21 cellular contexts compared by ENCODE assay signal in genomic region chr20:36548704-36549627, GRCh38. TPM values are rescaled to one million over a fixed set of nuclear protein-coding genes. Genes with fewer than 3 reads are reported as not detected.
DNase-seq lines count a peak whose midpoint lies in the region; ATAC-seq, FAIRE-seq and TF ChIP-seq lines count a peak whose summit lies in the region.
"Had no signal": no experiment of that assay in that cellular context is flagged by ENCODE, and none has a peak within 500 bp of the region (broad histone marks: within the 10 kb centered on the region; RNA-seq: fewer than 3 reads in every experiment).

No MANE protein-coding gene starts in this region.

- no peaks in the 10 kb centered on the region for H3K4me1 Mint-ChIP-seq in Caco-2 (ENCODE audit: low read depth, unreplicated experiment)
- H3K4me1 Mint-ChIP-seq: immature natural killer cell, natural killer cell had no signal

- FAIRE-seq in endothelial cell of umbilical vein (lab: Jason Lieb, UNC): no peak

- peaks cover 59% of the 10 kb centered on the region for H3K36me3 Mint-ChIP-seq in Caco-2 (ENCODE audit: insufficient read depth, unreplicated experiment)
- H3K36me3 Mint-ChIP-seq: CD4-positive, CD25-positive, alpha-beta regulatory T cell; immature natural killer cell; natural killer cell; stimulated activated effector memory CD8-positive, alpha-beta T cell treated with anti-CD3 and anti-CD28 coated beads, Interleukin-12 subunit alpha, Interleukin-12 subunit beta, amount 100 ng/mL, for 72 hours had no signal

- H3K9me3 Mint-ChIP-seq in Caco-2 (ENCODE audit: unreplicated experiment): no peaks in the 10 kb centered on the region
- H3K9me3 Mint-ChIP-seq: activated naive CD4-positive, alpha-beta T cell treated with anti-CD3 and anti-CD28 coated beads for 36 hours; activated T-cell treated with anti-CD3 and anti-CD28 coated beads, Interleukin-2, amount 50 U/mL, for 24 hours; CD4-positive, CD25-positive, alpha-beta regulatory T cell; immature natural killer cell; natural killer cell; stimulated activated effector memory CD8-positive, alpha-beta T cell treated with anti-CD3 and anti-CD28 coated beads, Interleukin-12 subunit alpha, Interleukin-12 subunit beta, amount 100 ng/mL, for 72 hours had no signal

- dilution Hi-C loops in endothelial cell of umbilical vein (cut with MboI; ENCODE audit: extremely low pct_ligation_motif_present, low sequenced_read_pairs): no loop called here

- CTCF ChIA-PET in Caco-2 (lab: Charles Lee) (interaction anchor here (1.1 to 1.3 kb wide), 2 partner anchors 13 to 118 kb away, joined by 3 read pairs; no protein-coding TSS in a partner anchor), endothelial cell of umbilical vein (lab: Charles Lee) (no interaction called here)

- H3K27ac ChIP-seq in endothelial cell of umbilical vein (ENCODE audit: insufficient read depth, low read depth, low read length): no peak overlapping the region

- intact Hi-C loops in Caco-2 (cut with micrococcal nuclease; ENCODE audit: unreplicated experiment): no loop called here
- intact Hi-C loops in endothelial cell of umbilical vein (cut with micrococcal nuclease): no loop called here
- intact Hi-C loops in sciatic nerve (cut with DNase I): no loop called here

- POLR2A ChIA-PET in Caco-2 (lab: Charles Lee) (interaction anchor here (0.6 kb wide), 1 partner anchor 13 kb away, joined by 9 read pairs; no protein-coding TSS in a partner anchor), endothelial cell of umbilical vein (lab: Charles Lee) (no interaction called here)

- DNase-seq in Caco-2 (no peak), OCI-M1 (lab: John Stamatoyannopoulos, UW) (peak; percentile 25), endothelial cell of umbilical vein (ENCODE audit: low read depth, low spot score) (no peak), sciatic nerve (ENCODE audit: low spot score) (no peak), T-helper 1 cell (no peak), AG08395 (ENCODE audit: low spot score) (no peak)
- DNase-seq: activated CD4-positive, alpha-beta T cell treated with anti-CD3 and anti-CD28 coated beads, Interleukin-2, amount 50 U/mL, for 48 hours; activated naive CD4-positive, alpha-beta T cell treated with anti-CD3 and anti-CD28 coated beads for 36 hours; activated T-cell treated with anti-CD3 and anti-CD28 coated beads, Interleukin-2, amount 50 U/mL, for 24 hours; CD4-positive, CD25-positive, alpha-beta regulatory T cell; dorsolateral prefrontal cortex; erythroblast; immature natural killer cell; natural killer cell; NCI-H1694 treated with DMSO at 0.1 percent for 48 hours; NCI-H345; trophoblast cell had no signal

- H3K27ac Mint-ChIP-seq in Caco-2 (ENCODE audit: unreplicated experiment): no peak overlapping the region
- H3K27ac Mint-ChIP-seq: activated naive CD4-positive, alpha-beta T cell treated with anti-CD3 and anti-CD28 coated beads for 36 hours; activated T-cell treated with anti-CD3 and anti-CD28 coated beads, Interleukin-2, amount 50 U/mL, for 24 hours; immature natural killer cell; natural killer cell; progenitor cell of endocrine pancreas; stimulated activated effector memory CD8-positive, alpha-beta T cell treated with anti-CD3 and anti-CD28 coated beads, Interleukin-12 subunit alpha, Interleukin-12 subunit beta, amount 100 ng/mL, for 72 hours had no signal

- peaks cover 2% of the 10 kb centered on the region for H3K27me3 Mint-ChIP-seq in Caco-2 (ENCODE audit: insufficient read depth, unreplicated experiment)
- H3K27me3 Mint-ChIP-seq: activated T-cell treated with anti-CD3 and anti-CD28 coated beads, Interleukin-2, amount 50 U/mL, for 24 hours; CD4-positive, CD25-positive, alpha-beta regulatory T cell; progenitor cell of endocrine pancreas had no signal

- BruUV-seq in Caco-2 (replicated peaks; lab: Mats Ljungman, UMichigan) (TSS peak; percentile 78), endothelial cell of umbilical vein (replicated peaks; lab: Mats Ljungman, UMichigan) (TSS peak; percentile 80)

- H3K27me3 ChIP-seq in Caco-2 (replicated peaks; ENCODE audit: control insufficient read depth, insufficient read depth, low read length) (no peaks in the 10 kb centered on the region), endothelial cell of umbilical vein (ENCODE audit: control insufficient read depth in 2 of 2, insufficient read depth in 2 of 2, low read length in 2 of 2) (no peaks in the 10 kb centered on the region)
- H3K27me3 ChIP-seq: dorsolateral prefrontal cortex had no signal

- no peak overlapping the region for H3K9ac ChIP-seq in endothelial cell of umbilical vein (replicated peaks; ENCODE audit: extremely low read depth, insufficient read depth, low read length)

- no peaks in the 10 kb centered on the region for H3K79me2 ChIP-seq in endothelial cell of umbilical vein (ENCODE audit: control insufficient read depth, insufficient read depth, low read length)

- H3K9me3 ChIP-seq in Caco-2 (no peaks in the 10 kb centered on the region), endothelial cell of umbilical vein (replicated peaks; ENCODE audit: control insufficient read depth, insufficient read depth, low read length) (no peaks in the 10 kb centered on the region)

- no peak overlapping the region for H2AFZ ChIP-seq in endothelial cell of umbilical vein (ENCODE audit: low read depth, low read length)

- H3K4me3 ChIP-seq in Caco-2 (ENCODE audit: low read depth, low read length) (no peak overlapping the region), endothelial cell of umbilical vein (replicated peaks in 1 of 3; ENCODE audit: insufficient read depth in 1 of 3, low read depth in 1 of 3, low read length in 3 of 3) (no peak overlapping the region)
- H3K4me3 ChIP-seq: dorsolateral prefrontal cortex had no signal

- no peak for TF ChIP-seq POLR2A in endothelial cell of umbilical vein (IDR thresholded peaks at IDR 0.05; ENCODE audit: low read depth, low read length)

- H3K36me3 ChIP-seq in Caco-2 (ENCODE audit: control insufficient read depth, insufficient read depth, low read length) (no peaks in the 10 kb centered on the region), endothelial cell of umbilical vein (ENCODE audit: control insufficient read depth in 2 of 2, extremely low read depth in 1 of 2, insufficient read depth in 2 of 2, low read length in 2 of 2) (peaks cover 0 to 5% of the 10 kb centered on the region in 2 experiments)

- H3K4me2 ChIP-seq in endothelial cell of umbilical vein (ENCODE audit: insufficient read depth, low read length): no peak overlapping the region

- ATAC-seq in sciatic nerve (peak; percentile 6), GM21528 (IDR thresholded peaks at IDR 0.05; ENCODE audit: low FRiP score, unreplicated experiment) (no peak), HG03039 (IDR thresholded peaks at IDR 0.05; ENCODE audit: unreplicated experiment) (no peak)
- ATAC-seq: natural killer cell; stimulated activated effector memory CD8-positive, alpha-beta T cell treated with anti-CD3 and anti-CD28 coated beads, Interleukin-12 subunit alpha, Interleukin-12 subunit beta, amount 100 ng/mL, for 72 hours had no signal

- TF ChIP-seq CTCF in Caco-2 (IDR thresholded peaks at IDR 0.05; ENCODE audit: insufficient read depth in 1 of 2, low read depth in 1 of 2, low read length in 1 of 2, severe bottlenecking in 1 of 2, unreplicated experiment in 1 of 2) (no peak), endothelial cell of umbilical vein (IDR thresholded peaks at IDR 0.05; ENCODE audit: extremely low read depth in 1 of 2, insufficient read depth in 1 of 2, low read depth in 1 of 2, low read length in 2 of 2) (no peak)

- no peaks in the 10 kb centered on the region for H3K9me1 ChIP-seq in endothelial cell of umbilical vein (replicated peaks; ENCODE audit: control insufficient read depth, extremely low read depth, insufficient read depth, low read length)

- H3K4me1 ChIP-seq in Caco-2 (no peaks in the 10 kb centered on the region), endothelial cell of umbilical vein (ENCODE audit: control insufficient read depth, extremely low read depth, insufficient read depth, low read length) (peaks cover 5% of the 10 kb centered on the region)

- no peak overlapping the region for H3K4me3 Mint-ChIP-seq in Caco-2 (ENCODE audit: unreplicated experiment)
- H3K4me3 Mint-ChIP-seq: activated naive CD4-positive, alpha-beta T cell treated with anti-CD3 and anti-CD28 coated beads for 36 hours; activated T-cell treated with anti-CD3 and anti-CD28 coated beads, Interleukin-2, amount 50 U/mL, for 24 hours; CD4-positive, CD25-positive, alpha-beta regulatory T cell; immature natural killer cell; natural killer cell; stimulated activated effector memory CD8-positive, alpha-beta T cell treated with anti-CD3 and anti-CD28 coated beads, Interleukin-12 subunit alpha, Interleukin-12 subunit beta, amount 100 ng/mL, for 72 hours had no signal

- H4K20me1 ChIP-seq in endothelial cell of umbilical vein (replicated peaks; ENCODE audit: control insufficient read depth, extremely low read depth, insufficient read depth, low read length): no peaks in the 10 kb centered on the region

RNA-seq across cellular contexts. Expression of gene MYL9, which starts 7.6 kb away (rescaled TPM):
- total RNA-seq in Caco-2 (2022) (382 and 446 TPM in 2 replicates), endothelial cell of umbilical vein (90.4 and 116 TPM in 2 replicates), sciatic nerve (709 TPM)
- 41.7 and 55.7 TPM in 2 replicates for polyA plus RNA-seq in endothelial cell of umbilical vein
- polyA plus RNA-seq in endothelial cell of umbilical vein (2011; cell fraction: cytosol; rRNA removed): 53.3 and 66.9 TPM in 2 replicates
- 20.4 and 29.6 TPM in 2 replicates for polyA plus RNA-seq in endothelial cell of umbilical vein (2011; cell fraction: nucleus; rRNA removed)
- polyA plus RNA-seq in endothelial cell of umbilical vein (2012): 63.8 and 111 TPM in 2 replicates
- polyA minus RNA-seq in endothelial cell of umbilical vein: 26.3 and 32.0 TPM in 2 replicates
- 4.6 TPM for polyA minus RNA-seq in endothelial cell of umbilical vein (2011; cell fraction: cytosol; rRNA and poly(A)+ RNA removed)
- polyA minus RNA-seq in endothelial cell of umbilical vein (2011; cell fraction: nucleus; rRNA and poly(A)+ RNA removed): 8.4 and 14.5 TPM in 2 replicates
- total RNA-seq: activated naive CD4-positive, alpha-beta T cell treated with anti-CD3 and anti-CD28 coated beads for 36 hours had no signal
- polyA plus RNA-seq: CD4-positive, CD25-positive, alpha-beta regulatory T cell had no signal

RNA-seq across cellular contexts. Expression of gene TGIF2, which starts 24.4 kb away (rescaled TPM):
- total RNA-seq in Caco-2 (2022): 58.4 and 60.6 TPM in 2 replicates
- 21.0 and 27.9 TPM in 2 replicates for total RNA-seq in endothelial cell of umbilical vein
- polyA plus RNA-seq in endothelial cell of umbilical vein: 18.9 and 20.7 TPM in 2 replicates
- 17.2 and 18.0 TPM in 2 replicates for polyA plus RNA-seq in endothelial cell of umbilical vein (2011; cell fraction: cytosol; rRNA removed)
- 10.9 and 12.0 TPM in 2 replicates for polyA plus RNA-seq in endothelial cell of umbilical vein (2011; cell fraction: nucleus; rRNA removed)
- 11.4 and 15.4 TPM in 2 replicates for polyA plus RNA-seq in endothelial cell of umbilical vein (2012)
- polyA minus RNA-seq in endothelial cell of umbilical vein: 15.6 and 20.7 TPM in 2 replicates
- polyA minus RNA-seq in endothelial cell of umbilical vein (2011; cell fraction: cytosol; rRNA and poly(A)+ RNA removed): 5.5 TPM
- 4.9 and 5.2 TPM in 2 replicates for polyA minus RNA-seq in endothelial cell of umbilical vein (2011; cell fraction: nucleus; rRNA and poly(A)+ RNA removed)
- total RNA-seq in sciatic nerve: 25.3 TPM

RNA-seq across cellular contexts. Expression of gene RAB5IF, which starts 56.6 kb away (rescaled TPM):
- total RNA-seq in Caco-2 (2022) (279 and 282 TPM in 2 replicates), endothelial cell of umbilical vein (109 and 113 TPM in 2 replicates), sciatic nerve (33.1 TPM)
- polyA plus RNA-seq in endothelial cell of umbilical vein: 161 and 162 TPM in 2 replicates
- 132 and 137 TPM in 2 replicates for polyA plus RNA-seq in endothelial cell of umbilical vein (2011; cell fraction: cytosol; rRNA removed)
- 88.3 and 107 TPM in 2 replicates for polyA plus RNA-seq in endothelial cell of umbilical vein (2011; cell fraction: nucleus; rRNA removed)
- 117 and 148 TPM in 2 replicates for polyA plus RNA-seq in endothelial cell of umbilical vein (2012)
- polyA minus RNA-seq in endothelial cell of umbilical vein: 78.6 and 80.4 TPM in 2 replicates
- 141 TPM for polyA minus RNA-seq in endothelial cell of umbilical vein (2011; cell fraction: cytosol; rRNA and poly(A)+ RNA removed)
- 14.5 and 21.9 TPM in 2 replicates for polyA minus RNA-seq in endothelial cell of umbilical vein (2011; cell fraction: nucleus; rRNA and poly(A)+ RNA removed)
